In genomic region chr22:24506802-24507438, GRCh38 we compare ENCODE assay signal across 10 cellular contexts. TPM values are rescaled to one million over a fixed set of nuclear protein-coding genes. Genes with fewer than 3 reads are reported as not detected.
A peak's percentile ranks its signal among the peaks of the same experiment; 100 is the strongest.
DNase-seq lines count a peak whose midpoint lies in the region; ATAC-seq and TF ChIP-seq lines count a peak whose summit lies in the region.
"Had no signal": no experiment of that assay in that cellular context is flagged by ENCODE, and none has a peak within 500 bp of the region (broad histone marks: within the 10 kb centered on the region; RNA-seq: fewer than 3 reads in every experiment).

No MANE protein-coding gene starts in this region.

- CTCF ChIA-PET in CD8-positive, alpha-beta memory T cell (lab: Charles Lee): interaction anchor here (1.2 to 1.6 kb wide), 3 partner anchors 72 to 120 kb away, joined by 3 to 4 read pairs (median 3); no protein-coding TSS in a partner anchor

- no peaks in the 10 kb centered on the region for H3K4me1 ChIP-seq in foreskin keratinocyte
- H3K4me1 ChIP-seq in CD8-positive, alpha-beta memory T cell (ENCODE audit: insufficient read depth, low read length): no peaks in the 10 kb centered on the region

- no peak overlapping the region for H3K4me3 Mint-ChIP-seq in HFFc6
- no peak overlapping the region for H3K4me3 Mint-ChIP-seq in CD8-positive, alpha-beta memory T cell

- H3K27ac Mint-ChIP-seq in HFFc6: no peak overlapping the region
- H3K27ac Mint-ChIP-seq in CD8-positive, alpha-beta memory T cell: no peak overlapping the region

- no peaks in the 10 kb centered on the region for H3K9me3 ChIP-seq in CD8-positive, alpha-beta memory T cell (ENCODE audit: low read length)

- TF ChIP-seq CTCF in HFFc6 (IDR thresholded peaks at IDR 0.05): no peak
- no peak for TF ChIP-seq CTCF in foreskin keratinocyte (conservative IDR thresholded peaks at IDR 0.05)

- POLR2A ChIA-PET in CD8-positive, alpha-beta memory T cell (lab: Charles Lee): no interaction called here

- DNase-seq in AG08395 (ENCODE audit: low spot score): peak; percentile 31
- DNase-seq in HFFc6: peak; percentile 23
- peak; percentile 70 for DNase-seq in NCI-H774 (lab: John Stamatoyannopoulos, UW)
- DNase-seq in foreskin melanocyte: peak; percentile 18
- DNase-seq in foreskin keratinocyte: no peak
- DNase-seq in CD8-positive, alpha-beta memory T cell: no peak
- DNase-seq in cerebellar nuclear complex (lab: John Stamatoyannopoulos, UW): no peak
- no peak for DNase-seq in T-helper 2 cell
- DNase-seq: central memory CD4-positive, alpha-beta T cell; KBM-7 had no signal

- no peaks in the 10 kb centered on the region for H3K36me3 Mint-ChIP-seq in HFFc6 (ENCODE audit: low read depth)
- H3K36me3 Mint-ChIP-seq in CD8-positive, alpha-beta memory T cell: no peaks in the 10 kb centered on the region

- H3K27me3 ChIP-seq in foreskin keratinocyte: peaks cover 2% of the 10 kb centered on the region
- H3K27me3 ChIP-seq in CD8-positive, alpha-beta memory T cell (ENCODE audit: insufficient read depth, low read length, poor library complexity, severe bottlenecking): no peaks in the 10 kb centered on the region

- ATAC-seq in foreskin keratinocyte: no peak

- H3K4me3 ChIP-seq in CD8-positive, alpha-beta memory T cell (ENCODE audit: low read length): no peak overlapping the region

- H3K4me1 Mint-ChIP-seq in HFFc6 (ENCODE audit: low read depth): peaks cover 49% of the 10 kb centered on the region
- peaks cover 5 to 10% (median 8%) of the 10 kb centered on the region in 3 donors for H3K4me1 Mint-ChIP-seq in CD8-positive, alpha-beta memory T cell

- no peaks in the 10 kb centered on the region for H3K36me3 ChIP-seq in CD8-positive, alpha-beta memory T cell (ENCODE audit: insufficient read depth, low read length)

- no peaks in the 10 kb centered on the region for H3K9me3 Mint-ChIP-seq in HFFc6
- no peaks in the 10 kb centered on the region for H3K9me3 Mint-ChIP-seq in CD8-positive, alpha-beta memory T cell

- no peak overlapping the region for H3K27ac ChIP-seq in foreskin keratinocyte
- H3K27ac ChIP-seq in CD8-positive, alpha-beta memory T cell (ENCODE audit: low read depth, low read length): no peak overlapping the region

- H3K27me3 Mint-ChIP-seq in HFFc6 (ENCODE audit: insufficient read depth): peaks cover 15% of the 10 kb centered on the region
- H3K27me3 Mint-ChIP-seq in CD8-positive, alpha-beta memory T cell: peaks cover 0 to 2% of the 10 kb centered on the region in 2 donors

RNA-seq across cellular contexts. Expression of gene UPB1, which starts 11.8 kb away (rescaled TPM):
- total RNA-seq in HFFc6 (2021; fragmentation: NEBNext Ultra II Directional; extraction: Animal tissue kit (Norgen Biotek cat#: 25700)): under 1 TPM in 4 of 6 experiments, not detected in 2; 0.07 to 0.14 (median 0.12) TPM
- not detected in 2 replicates for total RNA-seq in foreskin keratinocyte
- polyA plus RNA-seq in foreskin keratinocyte: not detected in 2 replicates
- total RNA-seq in CD8-positive, alpha-beta memory T cell: not detected
- 0.10 TPM for polyA plus RNA-seq in CD8-positive, alpha-beta memory T cell

RNA-seq across cellular contexts. Expression of gene GUCD1, which starts 48.0 kb away (rescaled TPM):
- total RNA-seq in HFFc6 (2021; fragmentation: NEBNext Ultra II Directional; extraction: Animal tissue kit (Norgen Biotek cat#: 25700)): 10 to 100 TPM; 82.4 to 99.5 (median 89.0) TPM
- 73.6 and 74.9 TPM in 2 replicates for total RNA-seq in foreskin keratinocyte
- 56.1 and 58.1 TPM in 2 replicates for polyA plus RNA-seq in foreskin keratinocyte
- 100 to 1,000 TPM; 115 to 123 TPM for total RNA-seq in CD8-positive, alpha-beta memory T cell
- 50.8 TPM for polyA plus RNA-seq in CD8-positive, alpha-beta memory T cell

RNA-seq across cellular contexts. Expression of gene SNRPD3, which starts 48.9 kb away (rescaled TPM):
- total RNA-seq in HFFc6 (2021; fragmentation: NEBNext Ultra II Directional; extraction: Animal tissue kit (Norgen Biotek cat#: 25700)): 100 to 1,000 TPM in 5 of 6 experiments, 10 to 100 TPM in 1; 98.9 to 108 (median 104) TPM
- 176 and 223 TPM in 2 replicates for total RNA-seq in foreskin keratinocyte
- polyA plus RNA-seq in foreskin keratinocyte: 239 and 282 TPM in 2 replicates
- total RNA-seq in CD8-positive, alpha-beta memory T cell: 100 to 1,000 TPM; 205 to 217 TPM
- 112 TPM for polyA plus RNA-seq in CD8-positive, alpha-beta memory T cell

Comparison
In these comparisons a context has a peak if more than half of its experiments do, and no peak if none do; other contexts are left out.
1. DNase-seq: peak in AG08395 (single experiment), HFFc6 (single experiment), NCI-H774 (single experiment) and foreskin melanocyte (single experiment); none in foreskin keratinocyte (0 of 2), CD8-positive, alpha-beta memory T cell (0 of 5), cerebellar nuclear complex (0 of 2) and T-helper 2 cell (0 of 5).